19 cellular contexts compared by ENCODE assay signal in genomic region chr5:97694091-97694490, GRCh38.
DNase-seq lines count a peak whose midpoint lies in the region; ATAC-seq lines count a peak whose summit lies in the region.
"Had no signal": no experiment of that assay in that cellular context is flagged by ENCODE, and none has a peak within 500 bp of the region (broad histone marks: within the 10 kb centered on the region; RNA-seq: fewer than 3 reads in every experiment).

No MANE protein-coding gene starts in this region.

- H2AK5ac ChIP-seq in mesenchymal stem cell (ENCODE audit: low read length, severe bottlenecking) = no peak overlapping the region
- no peak overlapping the region for H2AK5ac ChIP-seq in trophoblast cell (ENCODE audit: low read length)

- H3K27ac ChIP-seq in mesenchymal stem cell (ENCODE audit: low read length, poor library complexity, severe bottlenecking) = no peak overlapping the region
- no peak overlapping the region for H3K27ac ChIP-seq in trophoblast cell (ENCODE audit: low read depth, low read length)
- H3K27ac ChIP-seq: 22Rv1, A549, BLaER1, GM23248 had no signal

- H4K91ac ChIP-seq in mesenchymal stem cell (ENCODE audit: low read length) (no peak overlapping the region), trophoblast cell (ENCODE audit: low read depth, low read length) (no peak overlapping the region)

- H3K9me3 ChIP-seq in mesenchymal stem cell (ENCODE audit: control insufficient read depth, low read length) (no peaks in the 10 kb centered on the region), trophoblast cell (ENCODE audit: insufficient read depth, low read depth, low read length) (no peaks in the 10 kb centered on the region)
- H3K9me3 ChIP-seq: A549, BLaER1, HAP-1 had no signal

- no peak overlapping the region for H2BK15ac ChIP-seq in mesenchymal stem cell (ENCODE audit: low read depth, poor library complexity, severe bottlenecking)

- H3K27me3 ChIP-seq in mesenchymal stem cell (ENCODE audit: control insufficient read depth in 1 of 2, insufficient read depth in 1 of 2, low read length in 2 of 2) = no peaks in the 10 kb centered on the region
- H3K27me3 ChIP-seq in trophoblast cell (ENCODE audit: insufficient read depth, low read length) = no peaks in the 10 kb centered on the region
- H3K27me3 ChIP-seq: BLaER1 had no signal

- no peak overlapping the region for H2BK5ac ChIP-seq in mesenchymal stem cell (ENCODE audit: low read depth, low read length, poor library complexity, severe bottlenecking)
- no peak overlapping the region for H2BK5ac ChIP-seq in trophoblast cell (ENCODE audit: low read depth, low read length, poor library complexity)

- DNase-seq in NCI-H82 (lab: John Stamatoyannopoulos, UW) = peak; percentile 10
- no peak for DNase-seq in NCI-H82 treated with DMSO at 0.1 percent for 48 hours (lab: John Stamatoyannopoulos, UW; ENCODE audit: unreplicated experiment)
- DNase-seq in NCI-H69 (lab: John Stamatoyannopoulos, UW) = peak; percentile 13
- peak; percentile 3 for DNase-seq in mesenchymal stem cell
- DNase-seq in NCI-H1930 (lab: John Stamatoyannopoulos, UW) = no peak
- no peak for DNase-seq in occipital lobe (lab: John Stamatoyannopoulos, UW)
- no peak for DNase-seq in trophoblast cell
- DNase-seq: AML-193; CD4-positive, alpha-beta memory T cell; DMS153; DMS79; GF-D8; GM23248; IMR-90 had no signal

- H3K18ac ChIP-seq in mesenchymal stem cell (ENCODE audit: low read depth in 1 of 2, low read length in 2 of 2) (no peak overlapping the region), trophoblast cell (ENCODE audit: low read length) (no peak overlapping the region)

- no peak overlapping the region for H4K12ac ChIP-seq in trophoblast cell (ENCODE audit: low read depth, low read length)

- no peak overlapping the region for H3K9ac ChIP-seq in mesenchymal stem cell (ENCODE audit: low read length)
- H3K9ac ChIP-seq in trophoblast cell (ENCODE audit: low read length) = no peak overlapping the region
- H3K9ac ChIP-seq: BLaER1, GM23248 had no signal

- no peak overlapping the region for H3K14ac ChIP-seq in mesenchymal stem cell (ENCODE audit: low read length in 2 of 2)
- no peak overlapping the region for H3K14ac ChIP-seq in trophoblast cell (ENCODE audit: low read length)

- no peak overlapping the region for H2BK12ac ChIP-seq in mesenchymal stem cell (ENCODE audit: low read length in 2 of 2)
- no peak overlapping the region for H2BK12ac ChIP-seq in trophoblast cell (ENCODE audit: low read length)

- ATAC-seq in GM18502 (IDR thresholded peaks at IDR 0.05; ENCODE audit: poor library complexity, unreplicated experiment) = no peak
- ATAC-seq: A549 had no signal

- H3K4me1 ChIP-seq in mesenchymal stem cell (ENCODE audit: control insufficient read depth, insufficient read depth, low read depth, low read length) (no peaks in the 10 kb centered on the region), trophoblast cell (ENCODE audit: control insufficient read depth in 1 of 2, insufficient read depth in 2 of 2, low read length in 2 of 2) (no peaks in the 10 kb centered on the region)
- H3K4me1 ChIP-seq: A549, BLaER1 had no signal

- H3K36me3 ChIP-seq in mesenchymal stem cell (ENCODE audit: control insufficient read depth in 1 of 2, insufficient read depth in 2 of 2, low read depth in 1 of 2, low read length in 2 of 2) (no peaks in the 10 kb centered on the region), trophoblast cell (ENCODE audit: control insufficient read depth in 1 of 2, insufficient read depth in 2 of 2, low read length in 2 of 2) (no peaks in the 10 kb centered on the region)
- H3K36me3 ChIP-seq: BLaER1, HAP-1 had no signal

- H3K4me3 ChIP-seq in mesenchymal stem cell (ENCODE audit: insufficient read depth in 1 of 2, low read depth in 1 of 2, low read length in 2 of 2) = no peak overlapping the region
- no peak overlapping the region for H3K4me3 ChIP-seq in trophoblast cell (ENCODE audit: low read depth, low read length)
- H3K4me3 ChIP-seq: A549, BLaER1, GM23248, HAP-1 had no signal

- H3K4ac ChIP-seq in mesenchymal stem cell (ENCODE audit: low read depth in 1 of 2, low read length in 2 of 2) (no peak overlapping the region), trophoblast cell (ENCODE audit: low read depth, low read length) (no peak overlapping the region)

- H3K23ac ChIP-seq in mesenchymal stem cell (ENCODE audit: low read length in 2 of 2) (no peak overlapping the region), trophoblast cell (ENCODE audit: low read length) (no peak overlapping the region)

- H3K79me1 ChIP-seq in mesenchymal stem cell (replicated peaks; ENCODE audit: low read length, poor library complexity, severe bottlenecking) (no peaks in the 10 kb centered on the region), trophoblast cell (ENCODE audit: low read length) (no peaks in the 10 kb centered on the region)

- H3K4me2 ChIP-seq in mesenchymal stem cell (ENCODE audit: low read length, poor library complexity, severe bottlenecking) (no peak overlapping the region), trophoblast cell (ENCODE audit: low read length) (no peak overlapping the region)
- H3K4me2 ChIP-seq: A549, BLaER1 had no signal

- 35% methylated on average over 2 of the region's 4 CpGs for WGBS in mesenchymal stem cell
- WGBS in trophoblast cell (ENCODE audit: extremely low coverage, insufficient coverage, insufficient read length) = no CpG with 5 or more reads among the region's 4 CpGs

- H3K79me2 ChIP-seq in trophoblast cell (ENCODE audit: control insufficient read depth, insufficient read depth, low read length, poor library complexity) = no peaks in the 10 kb centered on the region

- H2BK120ac ChIP-seq in mesenchymal stem cell (ENCODE audit: low read depth, low read length) (no peak overlapping the region), trophoblast cell (ENCODE audit: insufficient read depth, low read length, poor library complexity) (no peak overlapping the region)

- no peak overlapping the region for H2AFZ ChIP-seq in mesenchymal stem cell (ENCODE audit: low read depth, low read length)
- H2AFZ ChIP-seq in trophoblast cell (ENCODE audit: insufficient read depth, low read length, poor library complexity) = no peak overlapping the region
- H2AFZ ChIP-seq: GM23248 had no signal

- H4K8ac ChIP-seq in mesenchymal stem cell (ENCODE audit: low read length) (no peak overlapping the region), trophoblast cell (ENCODE audit: low read depth, low read length) (no peak overlapping the region)

Comparison
In these comparisons a context has a peak if more than half of its experiments do, and no peak if none do; other contexts are left out.
1. DNase-seq: peak in NCI-H82 (single experiment), NCI-H69 (single experiment) and mesenchymal stem cell (single experiment); none in NCI-H82 treated with DMSO at 0.1 percent for 48 hours (single experiment), NCI-H1930 (0 of 2), occipital lobe (single experiment) and trophoblast cell (0 of 2).